ENCODE assay signal across 10 cellular contexts in the genomic region with DNA sequence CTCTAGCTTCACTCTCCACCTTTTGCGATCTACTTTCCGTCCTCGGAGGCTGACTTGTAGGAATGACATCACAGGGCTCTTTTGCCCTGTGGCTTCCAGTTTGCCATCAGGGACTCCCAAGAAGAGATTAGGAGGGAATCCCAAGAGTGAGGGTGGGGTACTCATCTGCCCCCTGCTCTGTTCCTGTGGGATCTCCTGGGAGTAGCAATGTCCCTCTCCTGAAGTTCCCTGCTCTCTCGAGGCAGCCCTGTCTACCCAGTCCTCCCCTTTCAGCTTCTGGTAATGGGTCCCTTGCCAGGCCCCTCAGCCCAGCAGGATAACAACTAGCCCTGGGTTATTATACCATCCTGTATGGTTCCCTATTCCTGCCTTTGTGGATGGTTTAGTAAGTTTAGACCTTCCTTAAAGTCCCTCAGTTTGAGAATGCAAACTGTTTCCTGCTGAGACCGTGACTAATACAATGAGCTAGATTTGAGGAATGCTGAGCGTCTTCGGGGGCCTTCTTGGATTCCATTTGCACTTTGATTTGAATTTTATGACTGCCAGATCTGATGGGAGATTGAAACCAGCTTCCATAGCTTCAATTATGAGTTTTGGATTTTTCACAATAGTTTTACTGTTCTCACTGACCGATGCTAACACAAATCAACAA.
DNase-seq lines count a peak whose midpoint lies in the region; ATAC-seq and TF ChIP-seq lines count a peak whose summit lies in the region.
"Had no signal": no experiment of that assay in that cellular context is flagged by ENCODE, and none has a peak within 500 bp of the region (broad histone marks: within the 10 kb centered on the region; RNA-seq: fewer than 3 reads in every experiment).

No MANE protein-coding gene starts in this region.

- DNase-seq in ELR (ENCODE audit: low read depth) = peak; percentile 94
- peak; percentile 69 for DNase-seq in RWPE1 (ENCODE audit: low spot score)
- peak; percentile 47 for DNase-seq in epithelial cell of proximal tubule (ENCODE audit: low read depth)
- peak; percentile 76 for DNase-seq in non-pigmented ciliary epithelial cell (ENCODE audit: low read depth)
- DNase-seq in activated CD4-positive, alpha-beta T cell treated with anti-CD3 and anti-CD28 coated beads for 4 hours = no peak
- DNase-seq in right lobe of liver = no peak
- DNase-seq in dorsolateral prefrontal cortex = no peak
- DNase-seq in NCI-H2227 treated with DMSO at 0.1 percent for 48 hours (lab: John Stamatoyannopoulos, UW) = no peak
- DNase-seq: activated CD4-positive, CD25-positive, alpha-beta regulatory T cell; NCI-H146 had no signal

- intact Hi-C loops in right lobe of liver (cut with DNase I) = no loop called here
- intact Hi-C loops in dorsolateral prefrontal cortex (cut with DNase I) = no loop called here

- CTCF ChIA-PET in RWPE1 (lab: Yijun Ruan, JAX) = interaction anchor here (1.9 kb wide), 1 partner anchor 18 kb away, joined by 5 read pairs; no protein-coding TSS in a partner anchor

- POLR2A ChIA-PET in RWPE1 (lab: Yijun Ruan, JAX; ENCODE audit: low non-redundant PET) = no interaction called here

- no peaks in the 10 kb centered on the region for H3K9me3 ChIP-seq in right lobe of liver

- ATAC-seq in right lobe of liver = no peak

- no peaks in the 10 kb centered on the region for H3K36me3 ChIP-seq in right lobe of liver

- H3K27ac ChIP-seq in RWPE1 (peak overlapping the region; percentile 65; the same call in 1 of the 2 replicates), right lobe of liver (no peak overlapping the region), dorsolateral prefrontal cortex (no peak overlapping the region)

- H3K4me1 ChIP-seq in right lobe of liver = no peaks in the 10 kb centered on the region

- WGBS in right lobe of liver (ENCODE audit: insufficient coverage, low coverage, low lambda C conversion rate, missing lambda C conversion rate) = 73% methylated on average over 7 of the region's 8 CpGs

- TF ChIP-seq POLR2A in right lobe of liver (IDR thresholded peaks at IDR 0.05) = no peak

- H3K4me3 ChIP-seq in epithelial cell of proximal tubule (ENCODE audit: low read depth, low read length) (no peak overlapping the region), right lobe of liver (no peak overlapping the region), dorsolateral prefrontal cortex (no peak overlapping the region)

- H3K27me3 ChIP-seq in right lobe of liver = no peaks in the 10 kb centered on the region
- H3K27me3 ChIP-seq in dorsolateral prefrontal cortex = peaks cover 0 to 23% (median 0%) of the 10 kb centered on the region in 45 donors

- TF ChIP-seq CTCF in RWPE1 (conservative IDR thresholded peaks at IDR 0.05; ENCODE audit: low read depth) (no peak), epithelial cell of proximal tubule (conservative IDR thresholded peaks at IDR 0.05; ENCODE audit: low read depth, low read length) (no peak), right lobe of liver (IDR thresholded peaks at IDR 0.05) (no peak), dorsolateral prefrontal cortex (IDR thresholded peaks at IDR 0.05 in 54 of 56, conservative IDR thresholded peaks at IDR 0.05 in 2 of 56; ENCODE audit: low read depth in 1 of 56, partially characterized antibody in 56 of 56) (no peak)

Comparison
In these comparisons a context has a peak if more than half of its experiments do, and no peak if none do; other contexts are left out.
1. DNase-seq: peak in ELR (single experiment), RWPE1 (single experiment), epithelial cell of proximal tubule (single experiment) and non-pigmented ciliary epithelial cell (single experiment); none in activated CD4-positive, alpha-beta T cell treated with anti-CD3 and anti-CD28 coated beads for 4 hours (0 of 2), right lobe of liver (0 of 3), dorsolateral prefrontal cortex (0 of 10) and NCI-H2227 treated with DMSO at 0.1 percent for 48 hours (single experiment).